Comparison of ENCODE assay signal across 8 cellular contexts in the genomic region with DNA sequence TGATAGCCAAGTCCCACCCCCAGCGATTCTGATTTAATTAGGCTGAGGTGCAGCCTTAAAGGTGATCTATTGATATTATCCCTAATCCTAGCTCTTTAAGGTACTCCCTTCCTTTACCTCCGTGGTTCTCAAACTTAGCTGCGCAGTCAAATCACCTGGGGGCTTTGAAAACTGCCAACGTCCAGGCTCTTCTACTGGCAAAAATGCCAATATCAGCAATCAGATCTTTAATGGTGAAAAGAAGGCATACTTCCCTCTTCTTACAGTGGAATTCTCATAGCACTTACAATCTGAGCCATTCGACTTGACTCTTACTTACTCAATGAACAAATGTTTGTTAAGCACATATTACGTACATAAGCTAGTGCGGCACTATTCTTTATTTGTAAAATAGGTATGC. TPM values are rescaled to one million over a fixed set of nuclear protein-coding genes. Genes with fewer than 3 reads are reported as not detected.
A peak's percentile ranks its signal among the peaks of the same experiment; 100 is the strongest.
DNase-seq lines count a peak whose midpoint lies in the region; ATAC-seq, FAIRE-seq and TF ChIP-seq lines count a peak whose summit lies in the region.

No MANE protein-coding gene starts in this region.

- no peak overlapping the region for H3K27ac ChIP-seq in astrocyte (ENCODE audit: low read depth, low read length)
- no peak overlapping the region for H3K27ac ChIP-seq in mesenchymal stem cell (ENCODE audit: low read length, poor library complexity, severe bottlenecking)
- peak overlapping the region in 3 of 4 donors; percentile 35 to 86 (median 86) for H3K27ac ChIP-seq in upper lobe of left lung

- no peaks in the 10 kb centered on the region for H3K36me3 Mint-ChIP-seq in activated naive CD4-positive, alpha-beta T cell treated with anti-CD3 and anti-CD28 coated beads, Interleukin-2, amount 50 U/mL, for 24 hours
- no peaks in the 10 kb centered on the region for H3K36me3 Mint-ChIP-seq in astrocyte (ENCODE audit: low read depth, unreplicated experiment)

- H3K79me2 ChIP-seq in astrocyte (ENCODE audit: insufficient read depth, low read length): peaks cover 26% of the 10 kb centered on the region

- H2BK15ac ChIP-seq in mesenchymal stem cell (ENCODE audit: low read depth, poor library complexity, severe bottlenecking): no peak overlapping the region

- H3K4me2 ChIP-seq in astrocyte (ENCODE audit: low read length) (peak overlapping the region; percentile 98), mesenchymal stem cell (ENCODE audit: low read length, poor library complexity, severe bottlenecking) (peak overlapping the region; percentile 68)

- peaks cover 26% of the 10 kb centered on the region for H3K4me1 Mint-ChIP-seq in activated naive CD4-positive, alpha-beta T cell treated with anti-CD3 and anti-CD28 coated beads, Interleukin-2, amount 50 U/mL, for 24 hours
- H3K4me1 Mint-ChIP-seq in astrocyte (ENCODE audit: low read depth, unreplicated experiment): peaks cover 11% of the 10 kb centered on the region

- H4K8ac ChIP-seq in mesenchymal stem cell (ENCODE audit: low read length): no peak overlapping the region

- no peaks in the 10 kb centered on the region for H4K20me1 ChIP-seq in astrocyte (ENCODE audit: insufficient read depth, low read length)

- H3K27me3 ChIP-seq in astrocyte (ENCODE audit: insufficient read depth, low read length): no peaks in the 10 kb centered on the region
- peaks cover 0 to 2% of the 10 kb centered on the region in 2 experiments for H3K27me3 ChIP-seq in mesenchymal stem cell (ENCODE audit: control insufficient read depth in 1 of 2, insufficient read depth in 1 of 2, low read length in 2 of 2)
- no peaks in the 10 kb centered on the region for H3K27me3 ChIP-seq in upper lobe of left lung

- peak overlapping the region; percentile 95 for H3K4me3 Mint-ChIP-seq in activated naive CD4-positive, alpha-beta T cell treated with anti-CD3 and anti-CD28 coated beads, Interleukin-2, amount 50 U/mL, for 24 hours
- peak overlapping the region; percentile 91 for H3K4me3 Mint-ChIP-seq in astrocyte (ENCODE audit: unreplicated experiment)

- no peaks in the 10 kb centered on the region for H3K27me3 Mint-ChIP-seq in activated naive CD4-positive, alpha-beta T cell treated with anti-CD3 and anti-CD28 coated beads, Interleukin-2, amount 50 U/mL, for 24 hours
- no peaks in the 10 kb centered on the region for H3K27me3 Mint-ChIP-seq in astrocyte (ENCODE audit: low read depth, unreplicated experiment)

- H3K27ac Mint-ChIP-seq in activated naive CD4-positive, alpha-beta T cell treated with anti-CD3 and anti-CD28 coated beads, Interleukin-2, amount 50 U/mL, for 24 hours: peak overlapping the region; percentile 89
- H3K27ac Mint-ChIP-seq in astrocyte (ENCODE audit: unreplicated experiment): peak overlapping the region; percentile 49

- H4K91ac ChIP-seq in mesenchymal stem cell (ENCODE audit: low read length): no peak overlapping the region

- H3K4me1 ChIP-seq in astrocyte (ENCODE audit: insufficient read depth, low read length): peaks cover 12% of the 10 kb centered on the region
- peaks cover 1% of the 10 kb centered on the region for H3K4me1 ChIP-seq in mesenchymal stem cell (ENCODE audit: control insufficient read depth, insufficient read depth, low read depth, low read length)
- peaks cover 0 to 16% (median 4%) of the 10 kb centered on the region in 4 donors for H3K4me1 ChIP-seq in upper lobe of left lung

- H3K9ac ChIP-seq in astrocyte (ENCODE audit: low read length): peak overlapping the region; percentile 41
- peak overlapping the region; percentile 92 for H3K9ac ChIP-seq in mesenchymal stem cell (ENCODE audit: low read length)

- no peak overlapping the region for H3K4ac ChIP-seq in mesenchymal stem cell (ENCODE audit: low read depth in 1 of 2, low read length in 2 of 2)

- H3K23ac ChIP-seq in mesenchymal stem cell (ENCODE audit: low read length in 2 of 2): no peak overlapping the region

- no peak for TF ChIP-seq CTCF in astrocyte (IDR thresholded peaks at IDR 0.05; ENCODE audit: insufficient read depth, low read depth, low read length)
- peak in 1 of 6 experiments; percentile 4 for TF ChIP-seq CTCF in upper lobe of left lung (IDR thresholded peaks at IDR 0.05)

- WGBS in mesenchymal stem cell: 80% methylated on average over 6 of the region's 7 CpGs
- 56 to 62% methylated on average over 7 of the region's 7 CpGs for WGBS in upper lobe of left lung, 2 donors

- no peak for TF ChIP-seq EP300 in upper lobe of left lung (IDR thresholded peaks at IDR 0.05)

- no peaks in the 10 kb centered on the region for H3K9me3 ChIP-seq in astrocyte (ENCODE audit: insufficient read depth, low read depth, low read length)
- H3K9me3 ChIP-seq in mesenchymal stem cell (ENCODE audit: control insufficient read depth, low read length): no peaks in the 10 kb centered on the region
- H3K9me3 ChIP-seq in upper lobe of left lung: no peaks in the 10 kb centered on the region

- DNase-seq in activated naive CD4-positive, alpha-beta T cell treated with anti-CD3 and anti-CD28 coated beads, Interleukin-2, amount 50 U/mL, for 16 hours: no peak
- DNase-seq in astrocyte (ENCODE audit: low read depth): no peak
- DNase-seq in mesenchymal stem cell: no peak
- DNase-seq in upper lobe of left lung: no peak
- DNase-seq in effector CD4-positive, alpha-beta T cell: no peak
- no peak for DNase-seq in KG1 (lab: John Stamatoyannopoulos, UW)
- DNase-seq in NCI-H1436 (lab: John Stamatoyannopoulos, UW): no peak

- H2BK5ac ChIP-seq in mesenchymal stem cell (ENCODE audit: low read depth, low read length, poor library complexity, severe bottlenecking): no peak overlapping the region

- FAIRE-seq in astrocyte (lab: Jason Lieb, UNC): no peak

- H3K4me3 ChIP-seq in astrocyte (ENCODE audit: insufficient read depth, low read depth, low read length) (peak overlapping the region; percentile 88), mesenchymal stem cell (ENCODE audit: insufficient read depth in 1 of 2, low read depth in 1 of 2, low read length in 2 of 2) (peak overlapping the region in 1 of 2 experiments; percentile 90), upper lobe of left lung (peak overlapping the region in 3 of 4 donors; percentile 90 to 99 (median 95))

- H3K36me3 ChIP-seq in astrocyte (ENCODE audit: insufficient read depth, low read length) (no peaks in the 10 kb centered on the region), mesenchymal stem cell (ENCODE audit: control insufficient read depth in 1 of 2, insufficient read depth in 2 of 2, low read depth in 1 of 2, low read length in 2 of 2) (no peaks in the 10 kb centered on the region), upper lobe of left lung (no peaks in the 10 kb centered on the region)

- peaks cover 16% of the 10 kb centered on the region for H3K79me1 ChIP-seq in mesenchymal stem cell (replicated peaks; ENCODE audit: low read length, poor library complexity, severe bottlenecking)

- H3K9me3 Mint-ChIP-seq in activated naive CD4-positive, alpha-beta T cell treated with anti-CD3 and anti-CD28 coated beads, Interleukin-2, amount 50 U/mL, for 24 hours: no peaks in the 10 kb centered on the region
- no peaks in the 10 kb centered on the region for H3K9me3 Mint-ChIP-seq in astrocyte (ENCODE audit: unreplicated experiment)

- H2BK12ac ChIP-seq in mesenchymal stem cell (ENCODE audit: low read length in 2 of 2): no peak overlapping the region

- TF ChIP-seq POLR2A in upper lobe of left lung (IDR thresholded peaks at IDR 0.05): no peak

- no peak overlapping the region for H3K14ac ChIP-seq in mesenchymal stem cell (ENCODE audit: low read length in 2 of 2)

- peak overlapping the region; percentile 89 for H2AFZ ChIP-seq in astrocyte (ENCODE audit: low read depth, low read length)
- H2AFZ ChIP-seq in mesenchymal stem cell (ENCODE audit: low read depth, low read length): no peak overlapping the region

- H3K18ac ChIP-seq in mesenchymal stem cell (ENCODE audit: low read depth in 1 of 2, low read length in 2 of 2): no peak overlapping the region

- H2BK120ac ChIP-seq in mesenchymal stem cell (ENCODE audit: low read depth, low read length): no peak overlapping the region

- ATAC-seq in upper lobe of left lung (ENCODE audit: low FRiP score in 2 of 2): no peak

- H2AK5ac ChIP-seq in mesenchymal stem cell (ENCODE audit: low read length, severe bottlenecking): no peak overlapping the region

RNA-seq across cellular contexts. Expression of a gene that starts 0.7 kb away (rescaled TPM):
- 14.3 and 23.2 TPM in 2 replicates for total RNA-seq in astrocyte
- polyA plus RNA-seq in mesenchymal stem cell (2013, experiment 1 of 2): 20.3 TPM
- polyA plus RNA-seq in mesenchymal stem cell (2013, experiment 2 of 2): 20.1 TPM
- 10 to 100 TPM in 3 of 6 donors, 1 to 10 TPM in 3; 1.8 to 16.8 (median 11.2) TPM for total RNA-seq in upper lobe of left lung

Comparison
In these comparisons a context has a peak if more than half of its experiments do, and no peak if none do; other contexts are left out.
1. H3K27ac ChIP-seq: peak in upper lobe of left lung (3 of 4); none in astrocyte (single experiment) and mesenchymal stem cell (single experiment).